ENCODE assay signal across 9 cellular contexts in the genomic region with DNA sequence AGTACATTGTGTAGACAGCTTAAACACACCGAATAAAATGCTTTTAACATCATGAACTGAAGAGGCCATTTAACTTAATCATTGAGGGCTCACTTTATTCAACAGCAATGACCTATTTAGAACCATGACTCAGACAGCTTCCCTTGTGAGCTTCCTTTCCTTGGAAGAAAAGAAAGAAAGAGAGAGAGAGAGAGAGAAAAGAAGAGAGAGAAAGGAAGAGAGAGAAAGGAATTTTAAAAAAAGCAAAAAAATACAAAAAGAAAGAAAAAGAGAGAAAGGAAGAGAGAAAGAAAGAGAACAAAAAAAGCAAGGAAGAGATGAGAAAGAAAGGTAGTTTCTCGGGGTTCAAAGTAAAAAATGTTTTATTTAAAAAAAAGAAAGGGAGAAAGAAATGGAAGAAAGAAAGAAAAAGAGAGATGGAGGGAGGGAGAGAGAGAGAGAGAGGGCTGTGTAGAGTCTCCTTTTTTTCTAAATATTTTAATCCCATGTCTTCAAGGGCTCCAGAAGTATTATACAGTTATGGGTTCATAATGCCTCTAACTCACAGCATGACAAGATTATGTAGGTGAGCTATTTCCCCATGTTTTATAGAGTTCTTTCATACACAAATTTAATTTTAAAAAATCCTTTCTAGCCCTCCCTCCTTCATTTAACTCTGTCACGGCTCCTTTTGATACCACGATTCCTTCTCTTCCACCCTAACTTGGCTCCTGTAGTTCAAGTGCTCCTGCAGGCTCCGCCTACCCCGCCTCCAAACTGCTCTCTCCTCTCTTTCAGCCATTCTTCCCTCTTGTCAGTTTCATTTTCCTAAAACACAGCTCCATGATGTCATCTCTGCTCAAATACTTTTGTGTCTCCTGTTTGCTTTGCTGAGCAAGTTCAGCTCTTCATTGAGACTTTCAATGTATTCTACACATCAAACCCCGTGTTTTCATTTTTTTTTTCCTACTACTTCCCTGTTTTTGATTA.
A peak's percentile ranks its signal among the peaks of the same experiment; 100 is the strongest.
DNase-seq lines count a peak whose midpoint lies in the region; ATAC-seq, FAIRE-seq and TF ChIP-seq lines count a peak whose summit lies in the region.
"Had no signal": no experiment of that assay in that cellular context is flagged by ENCODE, and none has a peak within 500 bp of the region (broad histone marks: within the 10 kb centered on the region; RNA-seq: fewer than 3 reads in every experiment).

No MANE protein-coding gene starts in this region.

- no peak for TF ChIP-seq EP300 in transverse colon (IDR thresholded peaks at IDR 0.05; ENCODE audit: low read depth)

- H3K4me1 ChIP-seq in keratinocyte (ENCODE audit: control insufficient read depth, extremely low read depth, insufficient read depth, low read length) (peaks cover 31% of the 10 kb centered on the region), transverse colon (peaks cover 0 to 20% (median 10%) of the 10 kb centered on the region in 4 donors)

- H3K9me1 ChIP-seq in keratinocyte (ENCODE audit: control insufficient read depth, extremely low read depth, insufficient read depth, low read length) = no peaks in the 10 kb centered on the region

- no peaks in the 10 kb centered on the region for H3K79me2 ChIP-seq in keratinocyte (ENCODE audit: control insufficient read depth, insufficient read depth, low read length)

- H3K27ac Mint-ChIP-seq in activated naive CD4-positive, alpha-beta T cell treated with anti-CD3 and anti-CD28 coated beads, Interleukin-2, amount 50 U/mL, for 72 hours = peak overlapping the region; percentile 46 to 52

- H3K36me3 ChIP-seq in keratinocyte (ENCODE audit: control insufficient read depth in 2 of 2, extremely low read depth in 1 of 2, insufficient read depth in 2 of 2, low read length in 2 of 2) = no peaks in the 10 kb centered on the region
- H3K36me3 ChIP-seq in transverse colon = no peaks in the 10 kb centered on the region

- no peak for ATAC-seq in activated naive CD4-positive, alpha-beta T cell treated with anti-CD3 and anti-CD28 coated beads, Interleukin-2, amount 50 U/mL, for 72 hours
- ATAC-seq in HG02610 (IDR thresholded peaks at IDR 0.05; ENCODE audit: unreplicated experiment) = no peak
- ATAC-seq in GM21447 (IDR thresholded peaks at IDR 0.05; ENCODE audit: unreplicated experiment) = no peak

- TF ChIP-seq POLR2A in transverse colon (IDR thresholded peaks at IDR 0.05) = no peak

- no peak overlapping the region for H3K9ac ChIP-seq in keratinocyte (ENCODE audit: control insufficient read depth, extremely low read depth, insufficient read depth, low read length)

- WGBS in transverse colon (ENCODE audit: low coverage in 1 of 2), 2 donors = 40 to 42% methylated on average over 7 of the region's 7 CpGs

- no peaks in the 10 kb centered on the region for H3K27me3 ChIP-seq in keratinocyte (ENCODE audit: control insufficient read depth, extremely low read depth, insufficient read depth, low read length)
- H3K27me3 ChIP-seq in transverse colon = no peaks in the 10 kb centered on the region

- dilution Hi-C loops in keratinocyte (cut with MboI; ENCODE audit: extremely low pct_ligation_motif_present, low sequenced_read_pairs) = no loop called here

- no peak for DNase-seq in activated naive CD4-positive, alpha-beta T cell treated with anti-CD3 and anti-CD28 coated beads, Interleukin-2, amount 50 U/mL, for 72 hours (ENCODE audit: low spot score in 2 of 2)
- DNase-seq in activated naive CD4-positive, alpha-beta T cell treated with Interleukin-2 at 50 U/mL for 16 hours = no peak
- DNase-seq in astrocyte of the hippocampus (ENCODE audit: low read depth, low spot score) (peak; percentile 75), keratinocyte (ENCODE audit: low read depth, low spot score) (no peak), transverse colon (peak; percentile 42), OCI-M2 (lab: John Stamatoyannopoulos, UW; ENCODE audit: unreplicated experiment) (no peak)

- H4K20me1 ChIP-seq in keratinocyte (ENCODE audit: control insufficient read depth, extremely low read depth, insufficient read depth, low read length) = no peaks in the 10 kb centered on the region

- H3K4me3 ChIP-seq in keratinocyte (ENCODE audit: control insufficient read depth in 2 of 3, extremely low read depth in 1 of 3, insufficient read depth in 2 of 3, low read depth in 1 of 3, low read length in 3 of 3) = no peak overlapping the region
- peak overlapping the region in 1 of 4 donors; percentile 28 for H3K4me3 ChIP-seq in transverse colon

- intact Hi-C loops in transverse colon (cut with DNase I; ENCODE audit: low total_unique reads) = no loop called here

- H3K36me3 Mint-ChIP-seq in activated naive CD4-positive, alpha-beta T cell treated with anti-CD3 and anti-CD28 coated beads, Interleukin-2, amount 50 U/mL, for 72 hours = peaks cover 6 to 10% of the 10 kb centered on the region in 2 donors

- no peaks in the 10 kb centered on the region for H3K9me3 ChIP-seq in keratinocyte (ENCODE audit: control insufficient read depth, low read depth, low read length)
- no peaks in the 10 kb centered on the region for H3K9me3 ChIP-seq in transverse colon

- peak overlapping the region; percentile 71 for H2AFZ ChIP-seq in keratinocyte (ENCODE audit: control insufficient read depth, low read length)

- H3K4me2 ChIP-seq in keratinocyte (ENCODE audit: control insufficient read depth, extremely low read depth, insufficient read depth, low read depth, low read length) = peak overlapping the region; percentile 73

- peaks cover 4 to 6% of the 10 kb centered on the region in 2 donors for H3K9me3 Mint-ChIP-seq in activated naive CD4-positive, alpha-beta T cell treated with anti-CD3 and anti-CD28 coated beads, Interleukin-2, amount 50 U/mL, for 72 hours

- H3K27ac ChIP-seq in keratinocyte (ENCODE audit: control insufficient read depth, insufficient read depth, low read length) (peak overlapping the region; percentile 7), transverse colon (peak overlapping the region in 3 of 4 donors; percentile 17 to 41 (median 22))
- H3K27ac ChIP-seq: VCaP had no signal

- no peak for TF ChIP-seq CTCF in keratinocyte (optimal IDR thresholded peaks at IDR 0.05 in 1 of 3, IDR thresholded peaks at IDR 0.05 in 1 of 3, conservative IDR thresholded peaks at IDR 0.05 in 1 of 3; ENCODE audit: extremely low read depth in 1 of 3, insufficient read depth in 2 of 3, low read length in 3 of 3)
- TF ChIP-seq CTCF in transverse colon (IDR thresholded peaks at IDR 0.05) = no peak

- peak; percentile 56 for FAIRE-seq in keratinocyte (lab: Jason Lieb, UNC)

- in situ Hi-C loops in transverse colon (cut with MboI; ENCODE audit: low pct_ligation_motif_present in 1 of 4, low pct_unique_long_range_greater_than_20kb in 1 of 4, low sequenced_read_pairs in 3 of 4) = no loop called here

Comparison
In these comparisons a context has a peak if more than half of its experiments do, and no peak if none do; other contexts are left out.
1. DNase-seq: peak in astrocyte of the hippocampus (single experiment) and transverse colon (single experiment); none in activated naive CD4-positive, alpha-beta T cell treated with anti-CD3 and anti-CD28 coated beads, Interleukin-2, amount 50 U/mL, for 72 hours (0 of 2), activated naive CD4-positive, alpha-beta T cell treated with Interleukin-2 at 50 U/mL for 16 hours (single experiment), keratinocyte (single experiment) and OCI-M2 (single experiment).